Comparison of ENCODE assay signal across 7 cellular contexts in the genomic region with DNA sequence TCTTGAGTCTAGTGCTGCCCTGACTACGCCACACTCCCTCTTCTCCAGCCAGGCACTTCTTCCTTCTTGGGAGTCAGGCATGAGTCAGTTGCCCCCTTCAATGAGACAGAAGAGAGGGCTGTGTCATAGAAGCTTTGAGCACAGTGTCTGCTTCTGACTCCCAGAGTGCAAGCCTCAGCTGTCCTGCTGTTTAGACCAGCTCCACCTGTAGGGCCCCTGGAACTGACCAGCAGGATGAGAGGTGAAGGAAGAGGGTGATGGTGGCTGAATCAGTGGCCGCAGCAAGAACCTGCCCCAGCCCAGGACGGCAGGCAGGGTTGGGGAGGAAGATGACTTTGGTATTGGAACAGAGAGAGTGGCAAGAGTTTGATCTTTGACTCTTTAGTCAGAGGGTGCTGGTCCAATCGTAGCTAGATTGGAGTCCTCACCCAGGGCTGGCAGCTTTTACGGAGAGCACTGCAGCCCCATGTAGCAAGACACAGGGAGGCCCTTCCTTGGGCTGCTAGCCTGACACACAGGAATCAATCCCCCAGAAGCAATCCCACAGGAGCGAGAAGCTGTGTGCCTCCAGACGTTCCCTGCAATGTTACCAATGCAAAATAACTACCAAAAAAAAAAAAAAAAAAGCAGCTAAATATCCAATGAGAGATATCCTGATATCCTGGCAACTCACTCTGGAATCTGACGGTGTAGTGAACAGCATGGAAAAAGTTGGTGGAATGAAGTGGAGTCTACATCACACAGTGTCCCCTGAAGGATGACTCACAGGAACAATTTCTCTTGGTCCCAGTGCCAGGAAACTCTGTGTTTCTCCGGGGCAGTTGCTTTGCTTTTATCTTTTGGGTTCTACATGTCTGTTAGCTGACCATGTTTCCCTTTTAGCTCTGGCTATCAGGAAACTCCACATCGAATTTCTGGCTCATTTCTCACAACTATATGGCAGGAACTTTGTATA. TPM values are rescaled to one million over a fixed set of nuclear protein-coding genes. Genes with fewer than 3 reads are reported as not detected.
DNase-seq lines count a peak whose midpoint lies in the region; ATAC-seq and TF ChIP-seq lines count a peak whose summit lies in the region.
"Had no signal": no experiment of that assay in that cellular context is flagged by ENCODE, and none has a peak within 500 bp of the region (broad histone marks: within the 10 kb centered on the region; RNA-seq: fewer than 3 reads in every experiment).

No MANE protein-coding gene starts in this region.

- H3K9ac ChIP-seq in mesendoderm (ENCODE audit: low read length): no peak overlapping the region

- ATAC-seq in HG03571 (IDR thresholded peaks at IDR 0.05; ENCODE audit: unreplicated experiment) (no peak), GM21825 (IDR thresholded peaks at IDR 0.05; ENCODE audit: unreplicated experiment) (no peak)
- ATAC-seq: T-helper 17 cell had no signal

- no peak overlapping the region for H3K18ac ChIP-seq in mesendoderm (ENCODE audit: low read length)

- H3K4me3 ChIP-seq in tibial artery (peak overlapping the region in 1 of 2 donors; percentile 6), mesendoderm (ENCODE audit: low read length) (no peak overlapping the region)

- no peak overlapping the region for H4K5ac ChIP-seq in mesendoderm (ENCODE audit: low read length)

- intact Hi-C loops in cardiac septum (cut with DNase I): loop anchor here (1.0 kb wide), 1 partner anchor 22 kb away; no protein-coding TSS in a partner anchor
- intact Hi-C loops in tibial artery (cut with DNase I; ENCODE audit: low total_unique reads): no loop called here

- no peak overlapping the region for H2BK15ac ChIP-seq in mesendoderm (replicated peaks; ENCODE audit: low read depth)

- H3K27me3 ChIP-seq in tibial artery (no peaks in the 10 kb centered on the region), mesendoderm (ENCODE audit: insufficient read depth, low read length, poor library complexity) (no peaks in the 10 kb centered on the region)

- H2BK120ac ChIP-seq in mesendoderm (ENCODE audit: low read depth, low read length): no peak overlapping the region

- no peak overlapping the region for H3K4me2 ChIP-seq in mesendoderm (ENCODE audit: low read length)

- no peak overlapping the region for H3K23ac ChIP-seq in mesendoderm (ENCODE audit: low read length)

- no peak overlapping the region for H3K4ac ChIP-seq in mesendoderm (ENCODE audit: low read depth, low read length)

- DNase-seq in RPMI7951 (ENCODE audit: low read depth) (peak; percentile 88), cardiac septum (ENCODE audit: low spot score) (peak; percentile 75), tibial artery (peak; percentile 82 to 89), mesendoderm (no peak)
- DNase-seq: T-helper 17 cell had no signal

- H3K79me2 ChIP-seq in mesendoderm (ENCODE audit: control insufficient read depth, insufficient read depth, low read length): no peaks in the 10 kb centered on the region

- H3K4me1 ChIP-seq in tibial artery (peaks cover 0 to 56% (median 34%) of the 10 kb centered on the region in 4 donors), mesendoderm (ENCODE audit: control insufficient read depth, low read depth, low read length) (no peaks in the 10 kb centered on the region)

- no CpG with 5 or more reads among the region's 10 CpGs for WGBS in mesendoderm (ENCODE audit: extremely low coverage, insufficient coverage, low lambda C conversion rate)

- peak overlapping the region; percentile 83 to 93 for H3K27ac ChIP-seq in tibial artery
- H3K27ac ChIP-seq in mesendoderm (ENCODE audit: low read depth, low read length): no peak overlapping the region

- no peak overlapping the region for H2AK5ac ChIP-seq in mesendoderm (ENCODE audit: low read length)

- no peak overlapping the region for H2BK5ac ChIP-seq in mesendoderm (ENCODE audit: low read length)

- H3K36me3 ChIP-seq in tibial artery (no peaks in the 10 kb centered on the region), mesendoderm (ENCODE audit: control insufficient read depth, insufficient read depth, low read length) (no peaks in the 10 kb centered on the region)

- TF ChIP-seq CTCF in tibial artery (IDR thresholded peaks at IDR 0.05): no peak

- no peak overlapping the region for H4K8ac ChIP-seq in mesendoderm (ENCODE audit: low read depth, low read length)

- H3K56ac ChIP-seq in mesendoderm (ENCODE audit: low read length): no peak overlapping the region

- H3K9me3 ChIP-seq in tibial artery: no peaks in the 10 kb centered on the region

- H3K79me1 ChIP-seq in mesendoderm (ENCODE audit: low read length): no peaks in the 10 kb centered on the region

RNA-seq across cellular contexts. Expression of a gene that starts 6.9 kb away (rescaled TPM):
- total RNA-seq in RPMI7951 (2014; rRNA removed; shearing (Covaris generic)): 0.10 TPM in 1 of 2 replicates, not detected in the other
- total RNA-seq in cardiac septum: 0.51 TPM
- not detected for polyA plus RNA-seq in mesendoderm (2013, experiment 1 of 2)
- not detected for polyA plus RNA-seq in mesendoderm (2013, experiment 2 of 2)
- total RNA-seq: T-helper 17 cell had no signal

RNA-seq across cellular contexts. Expression of a gene that starts 12.2 kb away (rescaled TPM):
- total RNA-seq in RPMI7951 (2014; rRNA removed; shearing (Covaris generic)): 0.24 and 0.78 TPM in 2 replicates
- total RNA-seq in cardiac septum: 20.4 TPM
- 0.34 TPM for polyA plus RNA-seq in mesendoderm (2013, experiment 1 of 2)
- 0.27 TPM for polyA plus RNA-seq in mesendoderm (2013, experiment 2 of 2)
- total RNA-seq: T-helper 17 cell had no signal

RNA-seq across cellular contexts. Expression of a gene that starts 23.8 kb away (rescaled TPM):
- not detected in 2 replicates for total RNA-seq in RPMI7951 (2014; rRNA removed; shearing (Covaris generic))
- 138 TPM for total RNA-seq in cardiac septum
- 0.06 TPM for polyA plus RNA-seq in mesendoderm (2013, experiment 1 of 2)
- polyA plus RNA-seq in mesendoderm (2013, experiment 2 of 2): 0.07 TPM
- total RNA-seq: T-helper 17 cell had no signal

RNA-seq across cellular contexts. Expression of a gene that starts 36.9 kb away (rescaled TPM):
- total RNA-seq in RPMI7951 (2014; rRNA removed; shearing (Covaris generic)): 2.2 and 3.7 TPM in 2 replicates
- total RNA-seq in cardiac septum: 17.7 TPM
- 6.9 TPM for polyA plus RNA-seq in mesendoderm (2013, experiment 1 of 2)
- 7.7 TPM for polyA plus RNA-seq in mesendoderm (2013, experiment 2 of 2)

RNA-seq across cellular contexts. Expression of a gene that starts 44.1 kb away (rescaled TPM):
- total RNA-seq in RPMI7951 (2014; rRNA removed; shearing (Covaris generic)): 10.4 and 10.6 TPM in 2 replicates
- 18.0 TPM for total RNA-seq in cardiac septum
- polyA plus RNA-seq in mesendoderm (2013, experiment 1 of 2): 13.6 TPM
- polyA plus RNA-seq in mesendoderm (2013, experiment 2 of 2): 14.2 TPM

Comparison
In these comparisons a context has a peak if more than half of its experiments do, and no peak if none do; other contexts are left out.
1. RNA of a gene that starts 12.2 kb away (total RNA-seq): 20.4 TPM in cardiac septum (single experiment); 0.24 to 0.78 TPM in RPMI7951; every median in the first group is over 10 times any median in the second.
2. RNA of a gene that starts 23.8 kb away (total RNA-seq): 138 TPM in cardiac septum (single experiment); not detected in RPMI7951; every median in the first group is over 100 times any median in the second.